Comparison of ENCODE assay signal across 18 cellular contexts in the genomic region with DNA sequence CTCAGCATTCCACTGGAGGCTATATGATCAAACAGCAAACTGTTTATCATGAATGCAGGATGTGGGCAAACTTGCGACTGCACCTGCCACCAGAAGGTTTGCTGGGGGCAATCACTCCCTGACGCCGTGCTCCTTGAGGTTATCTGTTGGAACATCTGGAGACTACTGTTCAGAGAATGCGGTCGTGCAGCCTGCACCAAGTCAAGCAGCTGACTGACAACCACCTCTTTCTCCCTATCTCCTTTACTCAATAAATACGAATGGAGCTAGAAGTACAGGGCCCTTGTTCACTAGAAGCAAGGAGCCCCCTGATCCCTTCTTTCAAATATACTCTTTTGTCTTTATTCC.
A peak's percentile ranks its signal among the peaks of the same experiment; 100 is the strongest.
DNase-seq lines count a peak whose midpoint lies in the region; ATAC-seq and TF ChIP-seq lines count a peak whose summit lies in the region.
"Had no signal": no experiment of that assay in that cellular context is flagged by ENCODE, and none has a peak within 500 bp of the region (broad histone marks: within the 10 kb centered on the region; RNA-seq: fewer than 3 reads in every experiment).

No MANE protein-coding gene starts in this region.

- H2BK5ac ChIP-seq in trophoblast cell (ENCODE audit: low read depth, low read length, poor library complexity), result no peak overlapping the region

- H3K27ac ChIP-seq in BLaER1 treated with 17β-estradiol and CSF1 and Interleukin-3, amounts not matched to agents 10 nM and 100 nM, result no peak overlapping the region; a peak in 1 of 22 replicates
- H3K27ac ChIP-seq in trophoblast cell (ENCODE audit: low read depth, low read length), result no peak overlapping the region
- no peak overlapping the region for H3K27ac ChIP-seq in dorsolateral prefrontal cortex
- H3K27ac ChIP-seq: A549, GM23248 had no signal

- no peak for ATAC-seq in HG03520 (IDR thresholded peaks at IDR 0.05; ENCODE audit: unreplicated experiment)
- ATAC-seq: A549, HepG2 had no signal

- H3K9me3 Mint-ChIP-seq in HFFc6, result peaks cover 14% of the 10 kb centered on the region

- no peaks in the 10 kb centered on the region for H3K36me3 Mint-ChIP-seq in HFFc6 (ENCODE audit: low read depth)
- H3K36me3 Mint-ChIP-seq: CD4-positive, CD25-positive, alpha-beta regulatory T cell; CD8-positive, alpha-beta memory T cell; IgD-negative memory B cell had no signal

- DNase-seq in Jurkat, Clone E6-1 (ENCODE audit: low read depth, low spot score), result peak; percentile 100
- DNase-seq in OCI-M1 (lab: John Stamatoyannopoulos, UW) (peak; percentile 31), trophoblast cell (peak; percentile 23 to 60), dorsolateral prefrontal cortex (no peak), HFFc6 (no peak)
- DNase-seq: AML-193; CD4-positive, CD25-positive, alpha-beta regulatory T cell; CD8-positive, alpha-beta memory T cell; COR-L47; DMS 273 treated with DMSO at 0.1 percent for 48 hours; GM23248; KG1 had no signal

- H3K27ac Mint-ChIP-seq in HFFc6, result no peak overlapping the region
- H3K27ac Mint-ChIP-seq: CD4-positive, CD25-positive, alpha-beta regulatory T cell; IgD-negative memory B cell had no signal

- H3K4ac ChIP-seq in trophoblast cell (ENCODE audit: low read depth, low read length), result no peak overlapping the region

- H3K36me3 ChIP-seq in BLaER1 treated with 17β-estradiol and CSF1 and Interleukin-3, amounts not matched to agents 10 nM and 100 nM, result no peaks in the 10 kb centered on the region
- no peaks in the 10 kb centered on the region for H3K36me3 ChIP-seq in trophoblast cell (ENCODE audit: control insufficient read depth in 1 of 2, insufficient read depth in 2 of 2, low read length in 2 of 2)
- H3K36me3 ChIP-seq: HAP-1 had no signal

- H3K23ac ChIP-seq in trophoblast cell (ENCODE audit: low read length), result no peak overlapping the region

- H4K12ac ChIP-seq in trophoblast cell (ENCODE audit: low read depth, low read length), result no peak overlapping the region

- no peaks in the 10 kb centered on the region for H3K27me3 ChIP-seq in BLaER1 treated with 17β-estradiol and CSF1 and Interleukin-3, amounts not matched to agents 10 nM and 100 nM
- H3K27me3 ChIP-seq in trophoblast cell (ENCODE audit: insufficient read depth, low read length), result no peaks in the 10 kb centered on the region
- H3K27me3 ChIP-seq in dorsolateral prefrontal cortex, result peaks cover 0 to 9% (median 0%) of the 10 kb centered on the region in 45 donors

- no peaks in the 10 kb centered on the region for H3K4me1 Mint-ChIP-seq in HFFc6 (ENCODE audit: low read depth)
- H3K4me1 Mint-ChIP-seq: CD4-positive, CD25-positive, alpha-beta regulatory T cell; IgD-negative memory B cell had no signal

- peak overlapping the region in 6 of 11 experiments; percentile 1 to 45 (median 24); a peak in 9 of 22 replicates for H3K4me2 ChIP-seq in BLaER1 treated with 17β-estradiol and CSF1 and Interleukin-3, amounts not matched to agents 10 nM and 100 nM
- H3K4me2 ChIP-seq in trophoblast cell (ENCODE audit: low read length), result no peak overlapping the region
- H3K4me2 ChIP-seq: A549 had no signal

- H3K9me3 ChIP-seq in BLaER1 treated with 17β-estradiol and CSF1 and Interleukin-3, amounts not matched to agents 10 nM and 100 nM (replicated peaks in 1 of 11), result no peaks in the 10 kb centered on the region; a peak in 1 of 22 replicates
- peaks cover 34% of the 10 kb centered on the region for H3K9me3 ChIP-seq in trophoblast cell (ENCODE audit: insufficient read depth, low read depth, low read length)
- H3K9me3 ChIP-seq: A549, HAP-1 had no signal

- TF ChIP-seq CTCF in dorsolateral prefrontal cortex (IDR thresholded peaks at IDR 0.05 in 54 of 56, conservative IDR thresholded peaks at IDR 0.05 in 2 of 56; ENCODE audit: low read depth in 1 of 56, partially characterized antibody in 56 of 56) (no peak), HFFc6 (IDR thresholded peaks at IDR 0.05) (no peak)

- H3K14ac ChIP-seq in trophoblast cell (ENCODE audit: low read length), result no peak overlapping the region

- H3K27me3 Mint-ChIP-seq in HFFc6 (ENCODE audit: insufficient read depth), result no peaks in the 10 kb centered on the region; the same call in 1 of the 2 replicates
- H3K27me3 Mint-ChIP-seq: CD4-positive, CD25-positive, alpha-beta regulatory T cell; CD8-positive, alpha-beta memory T cell; IgD-negative memory B cell had no signal

- no peaks in the 10 kb centered on the region for H4K20me1 ChIP-seq in BLaER1 treated with 17β-estradiol and CSF1 and Interleukin-3, amounts not matched to agents 10 nM and 100 nM

- H2BK120ac ChIP-seq in trophoblast cell (ENCODE audit: insufficient read depth, low read length, poor library complexity), result no peak overlapping the region

- WGBS in trophoblast cell (ENCODE audit: extremely low coverage, insufficient coverage, insufficient read length), result no CpG with 5 or more reads among the region's 6 CpGs

- H3K18ac ChIP-seq in trophoblast cell (ENCODE audit: low read length), result no peak overlapping the region

- H3K4me3 Mint-ChIP-seq in HFFc6, result no peak overlapping the region
- H3K4me3 Mint-ChIP-seq: CD4-positive, CD25-positive, alpha-beta regulatory T cell; CD8-positive, alpha-beta memory T cell; IgD-negative memory B cell had no signal

- intact Hi-C loops in dorsolateral prefrontal cortex (cut with DNase I), result no loop called here

- no peak overlapping the region for H3K4me3 ChIP-seq in BLaER1 treated with 17β-estradiol and CSF1 and Interleukin-3, amounts not matched to agents 10 nM and 100 nM
- peak overlapping the region; percentile 7; the same call in 1 of the 2 replicates for H3K4me3 ChIP-seq in Jurkat, Clone E6-1 (ENCODE audit: low read length)
- no peak overlapping the region for H3K4me3 ChIP-seq in trophoblast cell (ENCODE audit: low read depth, low read length)
- no peak overlapping the region for H3K4me3 ChIP-seq in dorsolateral prefrontal cortex
- H3K4me3 ChIP-seq: A549, GM23248, HAP-1 had no signal

- no peak overlapping the region for H2AFZ ChIP-seq in trophoblast cell (ENCODE audit: insufficient read depth, low read length, poor library complexity)
- H2AFZ ChIP-seq: GM23248 had no signal

- H3K4me1 ChIP-seq in BLaER1 treated with 17β-estradiol and CSF1 and Interleukin-3, amounts not matched to agents 10 nM and 100 nM, result peaks cover 0 to 27% (median 20%) of the 10 kb centered on the region in 10 experiments; a peak in 10 of 20 replicates
- H3K4me1 ChIP-seq in trophoblast cell (ENCODE audit: control insufficient read depth in 1 of 2, insufficient read depth in 2 of 2, low read length in 2 of 2), result no peaks in the 10 kb centered on the region
- H3K4me1 ChIP-seq: A549, HAP-1 had no signal

- no peak overlapping the region for H2BK12ac ChIP-seq in trophoblast cell (ENCODE audit: low read length)

- no peaks in the 10 kb centered on the region for H3K79me1 ChIP-seq in trophoblast cell (ENCODE audit: low read length)

- no peak overlapping the region for H2AK5ac ChIP-seq in trophoblast cell (ENCODE audit: low read length)

- no peaks in the 10 kb centered on the region for H3K79me2 ChIP-seq in trophoblast cell (ENCODE audit: control insufficient read depth, insufficient read depth, low read length, poor library complexity)

- H4K91ac ChIP-seq in trophoblast cell (ENCODE audit: low read depth, low read length), result no peak overlapping the region

- no peak overlapping the region for H3K9ac ChIP-seq in BLaER1 treated with 17β-estradiol and CSF1 and Interleukin-3, amounts not matched to agents 10 nM and 100 nM
- no peak overlapping the region for H3K9ac ChIP-seq in trophoblast cell (ENCODE audit: low read length)
- H3K9ac ChIP-seq: GM23248 had no signal

- H4K8ac ChIP-seq in trophoblast cell (ENCODE audit: low read depth, low read length), result no peak overlapping the region

Comparison
In these comparisons a context has a peak if more than half of its experiments do, and no peak if none do; other contexts are left out.
1. DNase-seq: peak in Jurkat, Clone E6-1 (single experiment), OCI-M1 (single experiment) and trophoblast cell (2 of 2); none in dorsolateral prefrontal cortex (0 of 10) and HFFc6 (single experiment).